1 cellular context compared by ENCODE assay signal in genomic region chr17:42189651-42189965, GRCh38.
TF ChIP-seq lines count a peak whose summit lies in the region.

No MANE protein-coding gene starts in this region.

TF ChIP-seq in H1, 55 proteins besides CTCF, POLR2A, EP300 and RAD21:
- TF ChIP-seq ATF3 (IDR thresholded peaks at IDR 0.05; ENCODE audit: insufficient read depth, low read depth, low read length) (no peak), JUN (IDR thresholded peaks at IDR 0.05; ENCODE audit: low read depth, low read length) (no peak), SIN3A (conservative IDR thresholded peaks at IDR 0.05 in 1 of 2, IDR thresholded peaks at IDR 0.05 in 1 of 2; ENCODE audit: low read depth in 1 of 2, low read length in 2 of 2) (no peak), GABPA (IDR thresholded peaks at IDR 0.05; ENCODE audit: borderline replicate concordance, insufficient read depth, low read length) (no peak), YY1 (IDR thresholded peaks at IDR 0.05; ENCODE audit: low read depth, low read length) (no peak), SIRT6 (IDR thresholded peaks at IDR 0.05; ENCODE audit: low read length) (no peak), GTF2F1 (IDR thresholded peaks at IDR 0.05; ENCODE audit: borderline replicate concordance, low read depth, low read length) (no peak), CHD7 (IDR thresholded peaks at IDR 0.05; ENCODE audit: insufficient replicate concordance, low read length) (no peak), NRF1 (IDR thresholded peaks at IDR 0.05; ENCODE audit: low read depth, low read length) (no peak), SIX5 (IDR thresholded peaks at IDR 0.05; ENCODE audit: low read depth, low read length) (no peak), SAP30 (IDR thresholded peaks at IDR 0.05; ENCODE audit: insufficient read depth, insufficient replicate concordance, low read length) (no peak), E2F6 (IDR thresholded peaks at IDR 0.05) (no peak), RNF2 (IDR thresholded peaks at IDR 0.05; ENCODE audit: borderline replicate concordance, low read depth, low read length, missing control alignments, poor library complexity, severe bottlenecking) (no peak), NANOG (IDR thresholded peaks at IDR 0.05; ENCODE audit: insufficient read depth, low read depth, low read length, poor library complexity, severe bottlenecking) (no peak), POLR2AphosphoS5 (IDR thresholded peaks at IDR 0.05; ENCODE audit: low read depth, low read length) (no peak), CEBPB (IDR thresholded peaks at IDR 0.05; ENCODE audit: low read depth, low read length) (no peak)
